ENCODE assay signal across 21 cellular contexts in the genomic region with DNA sequence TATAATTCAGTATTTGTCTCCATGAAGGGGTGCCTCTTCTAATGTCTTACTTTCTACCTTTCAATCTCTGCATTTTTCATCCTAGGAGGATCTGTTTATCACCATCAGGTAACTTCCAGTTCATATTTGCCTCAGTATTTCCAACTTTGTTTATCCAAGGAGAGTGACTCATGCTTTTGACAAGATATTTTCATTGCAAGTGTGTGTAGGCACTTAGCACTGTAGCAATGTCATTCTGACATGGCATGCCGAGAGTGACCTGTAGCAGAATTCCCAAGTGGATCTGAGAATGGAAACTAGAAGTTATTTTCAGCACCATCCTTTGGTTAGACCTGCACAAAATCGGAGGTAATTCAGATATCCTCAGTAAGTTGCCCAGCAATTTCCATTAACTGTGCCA.
DNase-seq lines count a peak whose midpoint lies in the region; ATAC-seq and TF ChIP-seq lines count a peak whose summit lies in the region.
"Had no signal": no experiment of that assay in that cellular context is flagged by ENCODE, and none has a peak within 500 bp of the region (broad histone marks: within the 10 kb centered on the region; RNA-seq: fewer than 3 reads in every experiment).

No MANE protein-coding gene starts in this region.

- H3K4me3 ChIP-seq in osteoblast (ENCODE audit: insufficient read depth, low read length): no peak overlapping the region
- H3K4me3 ChIP-seq: lower lobe of right lung, upper lobe of right lung had no signal

- no peaks in the 10 kb centered on the region for H3K9me3 ChIP-seq in osteoblast (ENCODE audit: low read depth, low read length)
- H3K9me3 ChIP-seq: lower lobe of right lung, upper lobe of right lung had no signal

- H3K4me2 ChIP-seq in osteoblast (ENCODE audit: insufficient read depth, low read length): peak overlapping the region; percentile 3

- no peak for ATAC-seq in GM21528 (IDR thresholded peaks at IDR 0.05; ENCODE audit: low FRiP score, unreplicated experiment)
- ATAC-seq: lower lobe of right lung; sciatic nerve; stimulated activated memory B cell treated with anti-CD40 and anti-IgM and Interleukin-4, amounts not matched to agents 10 μg/mL and 1 μg/mL and 100 μg/mL, for 72 hours; upper lobe of right lung had no signal

- H4K20me1 ChIP-seq in osteoblast (ENCODE audit: insufficient read depth, low read length): no peaks in the 10 kb centered on the region

- H3K4me1 ChIP-seq in osteoblast (ENCODE audit: insufficient read depth, low read length): peaks cover 15% of the 10 kb centered on the region
- H3K4me1 ChIP-seq: lower lobe of right lung, upper lobe of right lung had no signal

- no peaks in the 10 kb centered on the region for H3K79me2 ChIP-seq in osteoblast (ENCODE audit: insufficient read depth, low read length)

- no peaks in the 10 kb centered on the region for H3K27me3 ChIP-seq in osteoblast (ENCODE audit: insufficient read depth, low read length)
- H3K27me3 ChIP-seq: upper lobe of right lung had no signal

- TF ChIP-seq CTCF in osteoblast (IDR thresholded peaks at IDR 0.05; ENCODE audit: extremely low read depth, low read depth, low read length): no peak

- no peak overlapping the region for H3K27ac ChIP-seq in osteoblast (ENCODE audit: low read depth, low read length)
- H3K27ac ChIP-seq: lower lobe of right lung, upper lobe of right lung had no signal

- no peaks in the 10 kb centered on the region for H3K36me3 ChIP-seq in osteoblast (ENCODE audit: insufficient read depth, low read length)
- H3K36me3 ChIP-seq: lower lobe of right lung, upper lobe of right lung had no signal

- H2AFZ ChIP-seq in osteoblast (ENCODE audit: low read length): no peak overlapping the region

- DNase-seq in ELR (ENCODE audit: low read depth) (peak; percentile 89), NCI-H460 (ENCODE audit: extremely low read depth, low read depth) (peak; percentile 90), dermis blood vessel endothelial cell (peak; percentile 63), osteoblast (ENCODE audit: insufficient read length, low spot score, missing footprints) (no peak), NCI-H146 treated with DMSO at 0.1 percent for 48 hours (lab: John Stamatoyannopoulos, UW; ENCODE audit: unreplicated experiment) (no peak), GF-D8 (lab: John Stamatoyannopoulos, UW) (no peak)
- DNase-seq: anterior cingulate cortex; CD4-positive, CD25-positive, alpha-beta regulatory T cell; endodermal cell; GDM1; GOT3; hypothalamus; lower lobe of right lung; NCI-H1930; SHP77 treated with DMSO at 0.1 percent for 48 hours; stimulated activated CD4-positive, alpha-beta T cell treated with anti-CD3 and anti-CD28 coated beads, Interleukin-4, amount 100 ng/mL, for 4 hours; T1000; upper lobe of right lung had no signal

Comparison
In these comparisons a context has a peak if more than half of its experiments do, and no peak if none do; other contexts are left out.
1. DNase-seq: peak in ELR (single experiment), NCI-H460 (single experiment) and dermis blood vessel endothelial cell (single experiment); none in osteoblast (single experiment), NCI-H146 treated with DMSO at 0.1 percent for 48 hours (single experiment) and GF-D8 (single experiment).